In the genomic region with DNA sequence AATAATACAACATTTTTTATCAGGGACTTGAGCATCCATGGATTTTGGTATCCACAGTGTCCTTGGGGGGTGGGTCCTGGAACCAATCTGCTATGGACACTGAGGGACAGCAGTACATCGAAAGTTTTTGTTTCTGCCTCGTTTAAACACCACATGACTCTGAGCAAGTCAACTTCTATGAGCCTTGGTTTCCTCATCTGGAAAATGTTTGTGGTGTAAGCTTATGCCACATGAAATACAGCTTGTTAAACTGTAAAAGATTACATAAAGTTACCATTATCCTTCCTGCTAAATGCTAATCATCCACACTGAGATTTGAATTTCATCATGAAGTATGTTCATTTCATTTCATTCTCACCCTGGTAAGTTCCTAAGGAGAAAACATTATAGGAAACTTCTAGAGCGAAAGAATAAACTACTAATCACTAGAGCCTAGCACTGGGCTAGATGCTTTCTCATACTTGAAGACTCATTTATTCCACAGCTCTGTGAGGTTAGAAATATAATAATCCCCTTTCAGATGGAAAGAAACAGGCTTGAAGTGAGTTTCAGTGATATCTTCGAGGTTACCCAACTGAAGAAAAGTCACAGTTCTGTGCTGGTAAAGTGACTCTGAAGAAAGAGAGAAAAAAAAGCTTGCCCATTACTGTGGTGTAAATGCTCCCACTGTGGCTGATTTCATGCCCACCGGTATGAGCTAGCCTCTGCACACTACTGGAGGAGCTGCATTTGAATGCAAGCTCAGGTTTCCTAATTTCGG, we compare ENCODE assay signal across 34 cellular contexts. TPM values are rescaled to one million over a fixed set of nuclear protein-coding genes. Genes with fewer than 3 reads are reported as not detected.
A peak's percentile ranks its signal among the peaks of the same experiment; 100 is the strongest.
DNase-seq lines count a peak whose midpoint lies in the region; ATAC-seq, FAIRE-seq and TF ChIP-seq lines count a peak whose summit lies in the region.
"Had no signal": no experiment of that assay in that cellular context is flagged by ENCODE, and none has a peak within 500 bp of the region (broad histone marks: within the 10 kb centered on the region; RNA-seq: fewer than 3 reads in every experiment).

No MANE protein-coding gene starts in this region.

- no peaks in the 10 kb centered on the region for H4K20me1 ChIP-seq in GM23248 (ENCODE audit: insufficient read depth)
- no peaks in the 10 kb centered on the region for H4K20me1 ChIP-seq in astrocyte (ENCODE audit: insufficient read depth, low read length)
- H4K20me1 ChIP-seq in osteoblast (ENCODE audit: insufficient read depth, low read length): no peaks in the 10 kb centered on the region

- 72 to 77% methylated on average over 6 of the region's 6 CpGs for WGBS in GM23248 (ENCODE audit: low coverage in 1 of 2, low lambda C conversion rate in 2 of 2, missing lambda C conversion rate in 2 of 2), 2 experiments

- H3K79me2 ChIP-seq in ACC112 (ENCODE audit: control insufficient read depth, insufficient read depth, low read length, unreplicated experiment): no peaks in the 10 kb centered on the region
- peaks cover 24% of the 10 kb centered on the region; the same call in 1 of the 2 replicates for H3K79me2 ChIP-seq in GM23248 (ENCODE audit: insufficient read depth)
- no peaks in the 10 kb centered on the region for H3K79me2 ChIP-seq in astrocyte (ENCODE audit: insufficient read depth, low read length)
- no peaks in the 10 kb centered on the region for H3K79me2 ChIP-seq in osteoblast (ENCODE audit: insufficient read depth, low read length)

- no peaks in the 10 kb centered on the region for H3K27me3 Mint-ChIP-seq in astrocyte (ENCODE audit: low read depth, unreplicated experiment)

- H3K36me3 ChIP-seq in ACC112 (ENCODE audit: insufficient read depth, low read length) (no peaks in the 10 kb centered on the region), GM23248 (ENCODE audit: low read depth) (no peaks in the 10 kb centered on the region), astrocyte (ENCODE audit: insufficient read depth, low read length) (no peaks in the 10 kb centered on the region), osteoblast (ENCODE audit: insufficient read depth, low read length) (no peaks in the 10 kb centered on the region), SJCRH30 (no peaks in the 10 kb centered on the region)
- H3K36me3 ChIP-seq: Peyer's patch, prostate gland, right lobe of liver, suprapubic skin, WERI-Rb-1 had no signal

- DNase-seq in GM23248 (no peak), astrocyte (ENCODE audit: low read depth) (no peak), osteoblast (ENCODE audit: insufficient read length, low spot score, missing footprints) (no peak), SJCRH30 (no peak), mesenteric fat pad (ENCODE audit: low spot score) (no peak)
- no peak for DNase-seq in stimulated activated CD4-positive, alpha-beta T cell treated with anti-CD3 and anti-CD28 coated beads, Interleukin-4, amount 100 ng/mL, for 4 hours
- DNase-seq: activated effector memory CD4-positive, alpha-beta T cell treated with anti-CD3 and anti-CD28 coated beads, Interleukin-2, amount 50 U/mL, for 16 hours; activated T-cell treated with anti-CD3 and anti-CD28 coated beads for 4 hours; C1 segment of cervical spinal cord; central memory CD4-positive, alpha-beta T cell; effector memory CD8-positive, alpha-beta T cell; erythroblast; foreskin keratinocyte; midbrain; naive thymus-derived CD4-positive, alpha-beta T cell; NCI-H1436 treated with DMSO at 0.1 percent for 48 hours; NCI-H2107; NCI-H446; NCI-H748 treated with DMSO at 0.1 percent for 48 hours; nucleus accumbens; SHP77 treated with DMSO at 0.1 percent for 48 hours; stimulated activated CD4-positive, alpha-beta T cell treated with anti-CD3 and anti-CD28 coated beads, Interleukin-12 subunit alpha, Interleukin-12 subunit beta, amount 100 ng/mL, for 4 hours; stimulated activated CD4-positive, alpha-beta T cell treated with anti-CD3 and anti-CD28 coated beads, Interleukin-2, amount 100 ng/mL, for 48 hours; SW 1271; T-helper 9 cell; WERI-Rb-1 had no signal

- H2AFZ ChIP-seq in ACC112 (ENCODE audit: low read length, unreplicated experiment) (no peak overlapping the region), GM23248 (peak overlapping the region; percentile 17; the same call in 1 of the 2 replicates), astrocyte (ENCODE audit: low read depth, low read length) (no peak overlapping the region), osteoblast (ENCODE audit: low read length) (no peak overlapping the region)

- H3K4me1 ChIP-seq in ACC112 (ENCODE audit: control insufficient read depth, insufficient read depth, low read length, unreplicated experiment): peaks cover 67% of the 10 kb centered on the region
- peaks cover 72% of the 10 kb centered on the region for H3K4me1 ChIP-seq in GM23248 (ENCODE audit: insufficient read depth)
- H3K4me1 ChIP-seq in astrocyte (ENCODE audit: insufficient read depth, low read length): peaks cover 49% of the 10 kb centered on the region
- H3K4me1 ChIP-seq in osteoblast (ENCODE audit: insufficient read depth, low read length): peaks cover 73% of the 10 kb centered on the region
- H3K4me1 ChIP-seq in SJCRH30: peaks cover 15% of the 10 kb centered on the region
- H3K4me1 ChIP-seq: foreskin keratinocyte, prostate gland, right lobe of liver had no signal

- H3K9ac ChIP-seq in GM23248: peak overlapping the region; percentile 57; the same call in 1 of the 2 replicates
- H3K9ac ChIP-seq in astrocyte (ENCODE audit: low read length): peak overlapping the region; percentile 29

- peaks cover 14% of the 10 kb centered on the region for H3K9me3 Mint-ChIP-seq in astrocyte (ENCODE audit: unreplicated experiment)
- H3K9me3 Mint-ChIP-seq: effector memory CD8-positive, alpha-beta T cell; naive thymus-derived CD4-positive, alpha-beta T cell had no signal

- H3K4me2 ChIP-seq in GM23248 (ENCODE audit: unreplicated experiment): no peak overlapping the region
- peak overlapping the region; percentile 8 for H3K4me2 ChIP-seq in astrocyte (ENCODE audit: low read length)
- peak overlapping the region; percentile 69 for H3K4me2 ChIP-seq in osteoblast (ENCODE audit: insufficient read depth, low read length)

- no peak for FAIRE-seq in astrocyte (lab: Jason Lieb, UNC)
- FAIRE-seq: GM12892, islet of Langerhans had no signal

- H3K4me3 ChIP-seq in ACC112 (ENCODE audit: low read depth, low read length): no peak overlapping the region
- no peak overlapping the region for H3K4me3 ChIP-seq in GM23248
- no peak overlapping the region for H3K4me3 ChIP-seq in astrocyte (ENCODE audit: insufficient read depth, low read depth, low read length)
- H3K4me3 ChIP-seq in osteoblast (ENCODE audit: insufficient read depth, low read length): no peak overlapping the region
- no peak overlapping the region for H3K4me3 ChIP-seq in SJCRH30
- H3K4me3 ChIP-seq: Peyer's patch, prostate gland, right lobe of liver, suprapubic skin had no signal

- no peaks in the 10 kb centered on the region for H3K36me3 Mint-ChIP-seq in astrocyte (ENCODE audit: low read depth, unreplicated experiment)
- H3K36me3 Mint-ChIP-seq: naive thymus-derived CD4-positive, alpha-beta T cell had no signal

- peak overlapping the region; percentile 35 for H3K27ac Mint-ChIP-seq in astrocyte (ENCODE audit: unreplicated experiment)
- H3K27ac Mint-ChIP-seq: effector memory CD8-positive, alpha-beta T cell; naive thymus-derived CD4-positive, alpha-beta T cell had no signal

- in situ Hi-C loops in GM23248 (cut with MboI): loop anchor here (5.0 kb wide), 1 partner anchor 249 kb away; no protein-coding TSS in a partner anchor

- H3K27me3 ChIP-seq in ACC112 (ENCODE audit: insufficient read depth, low read length) (no peaks in the 10 kb centered on the region), GM23248 (replicated peaks; ENCODE audit: insufficient read depth) (no peaks in the 10 kb centered on the region), astrocyte (ENCODE audit: insufficient read depth, low read length) (no peaks in the 10 kb centered on the region), osteoblast (ENCODE audit: insufficient read depth, low read length) (no peaks in the 10 kb centered on the region), SJCRH30 (no peaks in the 10 kb centered on the region)
- H3K27me3 ChIP-seq: Peyer's patch, right lobe of liver, suprapubic skin had no signal

- no peak overlapping the region for H3K4me3 Mint-ChIP-seq in astrocyte (ENCODE audit: unreplicated experiment)
- H3K4me3 Mint-ChIP-seq: effector memory CD8-positive, alpha-beta T cell; naive thymus-derived CD4-positive, alpha-beta T cell had no signal

- H3K9me2 ChIP-seq in GM23248 (ENCODE audit: insufficient read depth): no peaks in the 10 kb centered on the region

- H3F3A ChIP-seq in GM23248 (ENCODE audit: insufficient read depth): peaks cover 70% of the 10 kb centered on the region

- peak overlapping the region; percentile 90 for H3K27ac ChIP-seq in ACC112 (ENCODE audit: low read depth, low read length)
- peak overlapping the region; percentile 85 for H3K27ac ChIP-seq in GM23248
- peak overlapping the region; percentile 88 for H3K27ac ChIP-seq in astrocyte (ENCODE audit: low read depth, low read length)
- H3K27ac ChIP-seq in osteoblast (ENCODE audit: low read depth, low read length): peak overlapping the region; percentile 100
- H3K27ac ChIP-seq in SJCRH30: no peak overlapping the region
- H3K27ac ChIP-seq: foreskin keratinocyte, Peyer's patch, prostate gland, right lobe of liver, suprapubic skin, WERI-Rb-1 had no signal

- peaks cover 34% of the 10 kb centered on the region for H3K4me1 Mint-ChIP-seq in astrocyte (ENCODE audit: low read depth, unreplicated experiment)

- TF ChIP-seq CTCF in astrocyte (IDR thresholded peaks at IDR 0.05; ENCODE audit: insufficient read depth, low read depth, low read length): no peak
- TF ChIP-seq CTCF in osteoblast (IDR thresholded peaks at IDR 0.05; ENCODE audit: extremely low read depth, low read depth, low read length): no peak

- ATAC-seq in HG03196 (IDR thresholded peaks at IDR 0.05; ENCODE audit: unreplicated experiment): no peak
- ATAC-seq: effector memory CD8-positive, alpha-beta T cell; naive thymus-derived CD4-positive, alpha-beta T cell; right lobe of liver had no signal

- H3K9me3 ChIP-seq in GM23248 (ENCODE audit: low read depth): no peaks in the 10 kb centered on the region
- no peaks in the 10 kb centered on the region for H3K9me3 ChIP-seq in astrocyte (ENCODE audit: insufficient read depth, low read depth, low read length)
- H3K9me3 ChIP-seq in osteoblast (ENCODE audit: low read depth, low read length): no peaks in the 10 kb centered on the region
- H3K9me3 ChIP-seq in SJCRH30 (replicated peaks): peaks cover 4% of the 10 kb centered on the region; the same call in 1 of the 2 replicates
- H3K9me3 ChIP-seq: Peyer's patch, prostate gland, right lobe of liver, suprapubic skin had no signal

RNA-seq across cellular contexts. Expression of a gene that starts 29.2 kb away (rescaled TPM):
- total RNA-seq in GM23248 (2014; rRNA removed; shearing (Covaris generic)): 310 and 329 TPM in 2 replicates
- 298 and 303 TPM in 2 replicates for polyA plus RNA-seq in GM23248 (2016; fragmentation: Nextera tagmentation; extraction: Ambion mirVana)
- total RNA-seq in astrocyte (161 and 165 TPM in 2 replicates), osteoblast (136 and 185 TPM in 2 replicates), mesenteric fat pad (104 TPM)
- total RNA-seq in SJCRH30 (2014; rRNA removed; shearing (Covaris generic)): 109 and 113 TPM in 2 replicates

RNA-seq across cellular contexts. Expression of a gene that starts 54.6 kb away (rescaled TPM):
- 51.2 and 61.1 TPM in 2 replicates for total RNA-seq in GM23248 (2014; rRNA removed; shearing (Covaris generic))
- polyA plus RNA-seq in GM23248 (2016; fragmentation: Nextera tagmentation; extraction: Ambion mirVana): 16.1 and 17.7 TPM in 2 replicates
- total RNA-seq in astrocyte (13.1 and 16.4 TPM in 2 replicates), osteoblast (41.0 and 44.5 TPM in 2 replicates), mesenteric fat pad (35.5 TPM)
- total RNA-seq in SJCRH30 (2014; rRNA removed; shearing (Covaris generic)): 9.1 and 10.4 TPM in 2 replicates
